In the genomic region with DNA sequence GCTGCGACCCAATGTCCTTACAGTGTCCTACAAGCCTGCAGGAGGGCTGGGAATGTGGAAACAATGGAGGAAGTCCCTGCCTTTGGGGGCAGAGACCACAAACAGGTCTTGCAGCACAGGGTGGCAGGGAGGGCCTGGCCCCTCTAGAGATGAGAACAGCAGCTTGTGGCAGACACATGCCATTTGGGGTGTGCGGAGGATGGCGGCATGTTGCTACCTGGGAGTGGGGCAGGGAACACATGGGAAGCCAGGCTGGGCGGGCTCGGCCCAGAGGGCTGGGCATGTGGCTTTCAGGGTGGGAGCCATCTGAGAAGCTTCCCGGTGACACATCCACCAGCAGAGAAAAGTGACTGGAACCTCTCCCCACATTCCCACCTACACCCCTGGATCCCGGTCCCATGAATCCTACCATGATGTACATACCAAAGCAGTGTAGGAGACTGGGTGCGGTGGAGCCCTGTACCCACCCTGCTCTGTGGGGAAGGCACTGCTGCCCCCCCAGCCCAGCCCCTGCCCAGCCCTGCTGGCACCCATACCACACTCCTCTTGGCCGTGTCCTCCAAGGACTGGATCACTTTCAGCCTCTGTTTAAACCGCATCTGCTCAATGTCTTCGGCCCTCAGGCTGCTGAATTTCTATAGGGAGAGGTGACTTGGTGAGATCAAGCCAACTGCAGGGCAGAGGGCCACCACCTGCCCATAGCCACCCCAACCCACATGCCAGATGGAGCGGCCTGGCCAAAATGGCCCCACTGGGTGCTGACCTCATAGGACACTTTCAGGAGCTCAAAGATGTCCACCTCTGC, we compare ENCODE assay signal across 26 cellular contexts.
"Had no signal": no experiment of that assay in that cellular context is flagged by ENCODE, and none has a peak within 500 bp of the region (broad histone marks: within the 10 kb centered on the region; RNA-seq: fewer than 3 reads in every experiment).

No MANE protein-coding gene starts in this region.

- H2AFZ ChIP-seq: parathyroid adenoma had no signal

- H3K27ac Mint-ChIP-seq: activated CD4-positive, alpha-beta memory T cell treated with anti-CD3 and anti-CD28 coated beads, Interleukin-2, amount 10 ng/mL, durations not matched to agents 7 days and 5 days; activated CD4-positive, alpha-beta T cell treated with anti-CD3 and anti-CD28 coated beads, Interleukin-2, amount 10 ng/mL, durations not matched to agents 7 days and 5 days; activated naive CD4-positive, alpha-beta T cell treated with anti-CD3 and anti-CD28 coated beads, Interleukin-2, amount 10 ng/mL, durations not matched to agents 7 days and 5 days; activated naive CD8-positive, alpha-beta T cell treated with anti-CD3 and anti-CD28 coated beads, Interleukin-2, amount 10 ng/mL, durations not matched to agents 7 days and 5 days; activated T-cell treated with anti-CD3 and anti-CD28 coated beads, Interleukin-2, amount 50 U/mL, for 24 hours; dendritic cell treated with granulocyte-macrophage colony-stimulating factor and Interleukin-4, amounts not matched to agents 40 ng/mL and 50 ng/mL, for 4 days; endodermal cell; nephron progenitor cell; T-helper 17 cell had no signal

- ATAC-seq: esophagus mucosa, heart right ventricle, left lung, mucosa of descending colon, T-helper 17 cell had no signal

- H3K27me3 Mint-ChIP-seq: activated CD4-positive, alpha-beta memory T cell treated with anti-CD3 and anti-CD28 coated beads, Interleukin-2, amount 10 ng/mL, durations not matched to agents 7 days and 5 days; activated CD4-positive, alpha-beta T cell treated with anti-CD3 and anti-CD28 coated beads, Interleukin-2, amount 10 ng/mL, durations not matched to agents 7 days and 5 days; activated naive CD4-positive, alpha-beta T cell treated with anti-CD3 and anti-CD28 coated beads, Interleukin-2, amount 10 ng/mL, durations not matched to agents 7 days and 5 days; activated naive CD8-positive, alpha-beta T cell treated with anti-CD3 and anti-CD28 coated beads, Interleukin-2, amount 10 ng/mL, durations not matched to agents 7 days and 5 days; activated T-cell treated with anti-CD3 and anti-CD28 coated beads, Interleukin-2, amount 50 U/mL, for 24 hours; dendritic cell treated with granulocyte-macrophage colony-stimulating factor and Interleukin-4, amounts not matched to agents 40 ng/mL and 50 ng/mL, for 4 days; T-helper 17 cell had no signal

- H3K4me3 Mint-ChIP-seq: activated CD4-positive, alpha-beta memory T cell treated with anti-CD3 and anti-CD28 coated beads, Interleukin-2, amount 10 ng/mL, durations not matched to agents 7 days and 5 days; activated CD4-positive, alpha-beta T cell treated with anti-CD3 and anti-CD28 coated beads, Interleukin-2, amount 10 ng/mL, durations not matched to agents 7 days and 5 days; activated naive CD4-positive, alpha-beta T cell treated with anti-CD3 and anti-CD28 coated beads, Interleukin-2, amount 10 ng/mL, durations not matched to agents 7 days and 5 days; activated naive CD8-positive, alpha-beta T cell treated with anti-CD3 and anti-CD28 coated beads, Interleukin-2, amount 10 ng/mL, durations not matched to agents 7 days and 5 days; activated T-cell treated with anti-CD3 and anti-CD28 coated beads, Interleukin-2, amount 50 U/mL, for 24 hours; dendritic cell treated with granulocyte-macrophage colony-stimulating factor and Interleukin-4, amounts not matched to agents 40 ng/mL and 50 ng/mL, for 4 days; endodermal cell; nephron progenitor cell; T-helper 17 cell had no signal

- H3K9me3 Mint-ChIP-seq: activated CD4-positive, alpha-beta memory T cell treated with anti-CD3 and anti-CD28 coated beads, Interleukin-2, amount 10 ng/mL, durations not matched to agents 7 days and 5 days; activated CD4-positive, alpha-beta T cell treated with anti-CD3 and anti-CD28 coated beads, Interleukin-2, amount 10 ng/mL, durations not matched to agents 7 days and 5 days; activated naive CD4-positive, alpha-beta T cell treated with anti-CD3 and anti-CD28 coated beads, Interleukin-2, amount 10 ng/mL, durations not matched to agents 7 days and 5 days; activated naive CD8-positive, alpha-beta T cell treated with anti-CD3 and anti-CD28 coated beads, Interleukin-2, amount 10 ng/mL, durations not matched to agents 7 days and 5 days; activated T-cell treated with anti-CD3 and anti-CD28 coated beads, Interleukin-2, amount 50 U/mL, for 24 hours; dendritic cell treated with granulocyte-macrophage colony-stimulating factor and Interleukin-4, amounts not matched to agents 40 ng/mL and 50 ng/mL, for 4 days; endodermal cell; nephron progenitor cell had no signal

- DNase-seq: activated CD4-positive, alpha-beta memory T cell treated with anti-CD3 and anti-CD28 coated beads, Interleukin-2, amount 10 ng/mL, durations not matched to agents 7 days and 5 days; activated CD4-positive, alpha-beta T cell treated with anti-CD3 and anti-CD28 coated beads for 1 hour; activated CD4-positive, alpha-beta T cell treated with anti-CD3 and anti-CD28 coated beads, Interleukin-2, amount 10 ng/mL, durations not matched to agents 7 days and 5 days; activated CD8-positive, alpha-beta memory T cell treated with anti-CD3 and anti-CD28 coated beads, Interleukin-2, amount 50 U/mL, for 48 hours; activated gamma-delta T cell; activated naive CD4-positive, alpha-beta T cell treated with anti-CD3 and anti-CD28 coated beads, Interleukin-2, amount 10 ng/mL, durations not matched to agents 7 days and 5 days; activated naive CD8-positive, alpha-beta T cell treated with anti-CD3 and anti-CD28 coated beads, Interleukin-2, amount 10 ng/mL, durations not matched to agents 7 days and 5 days; activated T-cell treated with anti-CD3 and anti-CD28 coated beads, Interleukin-2, amount 50 U/mL, for 24 hours; brain microvascular endothelial cell; caudate nucleus; endodermal cell; foreskin melanocyte; heart right ventricle; nephron progenitor cell; nucleus accumbens; stimulated activated naive CD4-positive, alpha-beta T cell treated with Interleukin-2 at 50 U/mL for 16 hours; T-helper 17 cell; T1000 had no signal

- H3K4me1 Mint-ChIP-seq: activated CD4-positive, alpha-beta memory T cell treated with anti-CD3 and anti-CD28 coated beads, Interleukin-2, amount 10 ng/mL, durations not matched to agents 7 days and 5 days; activated CD4-positive, alpha-beta T cell treated with anti-CD3 and anti-CD28 coated beads, Interleukin-2, amount 10 ng/mL, durations not matched to agents 7 days and 5 days; activated naive CD4-positive, alpha-beta T cell treated with anti-CD3 and anti-CD28 coated beads, Interleukin-2, amount 10 ng/mL, durations not matched to agents 7 days and 5 days; activated naive CD8-positive, alpha-beta T cell treated with anti-CD3 and anti-CD28 coated beads, Interleukin-2, amount 10 ng/mL, durations not matched to agents 7 days and 5 days had no signal

- H3K27ac ChIP-seq: brain microvascular endothelial cell, left lung, parathyroid adenoma, right atrium auricular region, tibial nerve had no signal

- FAIRE-seq: astrocyte had no signal

- H3K27me3 ChIP-seq: brain microvascular endothelial cell, heart right ventricle, left lung, right atrium auricular region, tibial nerve had no signal

- H3K9ac ChIP-seq: parathyroid adenoma had no signal

- H3K9me3 ChIP-seq: heart right ventricle, left lung, mucosa of descending colon, right atrium auricular region, tibial nerve had no signal

- H3K4me3 ChIP-seq: heart right ventricle, left lung, mucosa of descending colon, right atrium auricular region, tibial nerve had no signal

- H3K79me2 ChIP-seq: parathyroid adenoma had no signal

- H3K4me1 ChIP-seq: parathyroid adenoma had no signal
